In genomic region chr2:216447293-216447692, GRCh38 we compare ENCODE assay signal across 15 cellular contexts. TPM values are rescaled to one million over a fixed set of nuclear protein-coding genes. Genes with fewer than 3 reads are reported as not detected.
DNase-seq lines count a peak whose midpoint lies in the region; ATAC-seq and TF ChIP-seq lines count a peak whose summit lies in the region.
"Had no signal": no experiment of that assay in that cellular context is flagged by ENCODE, and none has a peak within 500 bp of the region (broad histone marks: within the 10 kb centered on the region; RNA-seq: fewer than 3 reads in every experiment).

No MANE protein-coding gene starts in this region.

- no peak overlapping the region for H3K4ac ChIP-seq in trophoblast cell (ENCODE audit: low read depth, low read length)

- H4K91ac ChIP-seq in trophoblast cell (ENCODE audit: low read depth, low read length), result no peak overlapping the region

- no peak overlapping the region for H2AFZ ChIP-seq in trophoblast cell (ENCODE audit: insufficient read depth, low read length, poor library complexity)
- H2AFZ ChIP-seq: GM23248 had no signal

- TF ChIP-seq CTCF in heart right ventricle (IDR thresholded peaks at IDR 0.05) (no peak), right atrium auricular region (IDR thresholded peaks at IDR 0.05) (no peak)

- H2AK5ac ChIP-seq in trophoblast cell (ENCODE audit: low read length), result no peak overlapping the region

- ATAC-seq in Right ventricle myocardium superior (ENCODE audit: poor library complexity) (peak; percentile 90), heart right ventricle (peak; percentile 77 to 94 (median 90)), HG03025 (IDR thresholded peaks at IDR 0.05; ENCODE audit: low FRiP score, unreplicated experiment) (no peak)

- H3K4me1 ChIP-seq in heart right ventricle, result peaks cover 0 to 20% (median 4%) of the 10 kb centered on the region in 9 donors
- H3K4me1 ChIP-seq in right atrium auricular region, result peaks cover 0 to 18% of the 10 kb centered on the region in 2 donors
- H3K4me1 ChIP-seq in trophoblast cell (ENCODE audit: control insufficient read depth in 1 of 2, insufficient read depth in 2 of 2, low read length in 2 of 2), result no peaks in the 10 kb centered on the region
- H3K4me1 ChIP-seq: BE2C had no signal

- no peak overlapping the region for H3K9ac ChIP-seq in trophoblast cell (ENCODE audit: low read length)
- H3K9ac ChIP-seq: GM23248 had no signal

- H3K14ac ChIP-seq in trophoblast cell (ENCODE audit: low read length), result no peak overlapping the region

- H3K79me2 ChIP-seq in trophoblast cell (ENCODE audit: control insufficient read depth, insufficient read depth, low read length, poor library complexity), result no peaks in the 10 kb centered on the region

- peak overlapping the region in 5 of 10 donors; percentile 10 to 59 (median 20) for H3K27ac ChIP-seq in heart right ventricle
- peak overlapping the region; percentile 19 to 68 for H3K27ac ChIP-seq in right atrium auricular region
- no peak overlapping the region for H3K27ac ChIP-seq in trophoblast cell (ENCODE audit: low read depth, low read length)
- H3K27ac ChIP-seq: GM23248 had no signal

- H4K8ac ChIP-seq in trophoblast cell (ENCODE audit: low read depth, low read length), result no peak overlapping the region

- H2BK12ac ChIP-seq in trophoblast cell (ENCODE audit: low read length), result no peak overlapping the region

- 46 to 68% methylated on average over 3 of the region's 3 CpGs for WGBS in heart right ventricle, 2 donors
- no CpG with 5 or more reads among the region's 3 CpGs for WGBS in trophoblast cell (ENCODE audit: extremely low coverage, insufficient coverage, insufficient read length)

- no peaks in the 10 kb centered on the region for H3K27me3 ChIP-seq in heart right ventricle
- no peaks in the 10 kb centered on the region for H3K27me3 ChIP-seq in right atrium auricular region
- H3K27me3 ChIP-seq in trophoblast cell (ENCODE audit: insufficient read depth, low read length), result no peaks in the 10 kb centered on the region
- H3K27me3 ChIP-seq: BE2C had no signal

- H3K79me1 ChIP-seq in trophoblast cell (ENCODE audit: low read length), result no peaks in the 10 kb centered on the region

- H3K36me3 ChIP-seq in heart right ventricle (peaks cover 0 to 100% (median 54%) of the 10 kb centered on the region in 9 donors), right atrium auricular region (peaks cover 40% of the 10 kb centered on the region), trophoblast cell (ENCODE audit: control insufficient read depth in 1 of 2, insufficient read depth in 2 of 2, low read length in 2 of 2) (peaks cover 27 to 32% of the 10 kb centered on the region in 2 experiments)

- no peak overlapping the region for H3K4me2 ChIP-seq in trophoblast cell (ENCODE audit: low read length)

- H2BK5ac ChIP-seq in trophoblast cell (ENCODE audit: low read depth, low read length, poor library complexity), result no peak overlapping the region

- intact Hi-C loops in Right ventricle myocardium superior (cut with DNase I) (no loop called here), heart right ventricle (cut with DNase I) (no loop called here)

- DNase-seq in Right ventricle myocardium superior, result peak; percentile 66
- DNase-seq in heart right ventricle, result peak; percentile 32 to 34
- no peak for DNase-seq in right atrium auricular region (ENCODE audit: low spot score)
- no peak for DNase-seq in NCI-H526 (lab: John Stamatoyannopoulos, UW)
- no peak for DNase-seq in trophoblast cell
- DNase-seq: ACHN; BE2C; C1 segment of cervical spinal cord; CD4-positive, CD25-positive, alpha-beta regulatory T cell; CD8-positive, alpha-beta memory T cell; COR-L47; GM23248; HCEC 1CT; IMR-90 had no signal

- H2BK120ac ChIP-seq in trophoblast cell (ENCODE audit: insufficient read depth, low read length, poor library complexity), result no peak overlapping the region

- H3K18ac ChIP-seq in trophoblast cell (ENCODE audit: low read length), result no peak overlapping the region

- H3K9me3 ChIP-seq in heart right ventricle (peaks cover 0 to 11% (median 0%) of the 10 kb centered on the region in 11 donors), right atrium auricular region (no peaks in the 10 kb centered on the region), trophoblast cell (ENCODE audit: insufficient read depth, low read depth, low read length) (peaks cover 3% of the 10 kb centered on the region)
- H3K9me3 ChIP-seq: BE2C had no signal

- H3K4me3 ChIP-seq in heart right ventricle (no peak overlapping the region), right atrium auricular region (no peak overlapping the region), trophoblast cell (ENCODE audit: low read depth, low read length) (no peak overlapping the region)
- H3K4me3 ChIP-seq: GM23248 had no signal

- no peak overlapping the region for H4K12ac ChIP-seq in trophoblast cell (ENCODE audit: low read depth, low read length)

- no peak overlapping the region for H3K23ac ChIP-seq in trophoblast cell (ENCODE audit: low read length)

RNA-seq across cellular contexts. Expression of gene SMARCAL1, which starts 35.0 kb away (rescaled TPM):
- total RNA-seq in Right ventricle myocardium superior, result 7.9 TPM
- 10 to 100 TPM in 4 of 10 donors, 1 to 10 TPM in 6; 7.5 to 14.8 (median 9.8) TPM for total RNA-seq in heart right ventricle
- 1 to 10 TPM; 3.8 to 7.7 TPM for polyA plus RNA-seq in heart right ventricle
- total RNA-seq in right atrium auricular region, result 10 to 100 TPM; 12.1 to 16.0 TPM
- 15.7 and 16.5 TPM in 2 replicates for polyA plus RNA-seq in trophoblast cell (2013)

RNA-seq across cellular contexts. Expression of gene RPL37A, which starts 51.4 kb away (rescaled TPM):
- total RNA-seq in Right ventricle myocardium superior, result 1,979 TPM
- total RNA-seq in heart right ventricle, result 1,000 to 10,000 TPM; 1,773 to 2,212 (median 2,050) TPM
- 1,000 to 10,000 TPM; 2,109 to 6,100 TPM for polyA plus RNA-seq in heart right ventricle
- 1,000 to 10,000 TPM in 1 of 2 donors, 100 to 1,000 TPM in 1; 425 to 1,004 TPM for total RNA-seq in right atrium auricular region
- 7,266 and 7,276 TPM in 2 replicates for polyA plus RNA-seq in trophoblast cell (2013)

Comparison
In these comparisons a context has a peak if more than half of its experiments do, and no peak if none do; other contexts are left out.
1. DNase-seq: peak in Right ventricle myocardium superior (single experiment) and heart right ventricle (2 of 2); none in right atrium auricular region (single experiment), NCI-H526 (0 of 2) and trophoblast cell (0 of 2).